ENCODE assay signal across 19 cellular contexts in genomic region chr2:23478933-23479683, GRCh38.
A peak's percentile ranks its signal among the peaks of the same experiment; 100 is the strongest.
DNase-seq lines count a peak whose midpoint lies in the region; ATAC-seq and TF ChIP-seq lines count a peak whose summit lies in the region.
"Had no signal": no experiment of that assay in that cellular context is flagged by ENCODE, and none has a peak within 500 bp of the region (broad histone marks: within the 10 kb centered on the region; RNA-seq: fewer than 3 reads in every experiment).

No MANE protein-coding gene starts in this region.

- POLR2A ChIA-PET in IMR-90 (lab: Charles Lee; ENCODE audit: unreplicated experiment): no interaction called here

- DNase-seq in NCI-H1694 (lab: John Stamatoyannopoulos, UW) (peak; percentile 20), NCI-H1694 treated with DMSO at 0.1 percent for 48 hours (lab: John Stamatoyannopoulos, UW) (no peak), IMR-90 (no peak), mesenchymal stem cell (no peak), posterior vena cava (ENCODE audit: low spot score) (peak; percentile 71), NCI-H2107 (lab: John Stamatoyannopoulos, UW) (no peak)
- DNase-seq in stimulated activated CD8-positive, alpha-beta memory T cell treated with anti-CD3 and anti-CD28 coated beads, Interleukin-4, amount 100 ng/mL, for 48 hours: no peak
- DNase-seq: 8988T, DMS53, Kasumi-1, NCI-H2029 treated with DMSO at 0.1 percent for 48 hours, NCI-H226, NCI-H748 treated with DMSO at 0.1 percent for 48 hours, SHP77 had no signal

- no peak overlapping the region for H3K4me2 ChIP-seq in IMR-90 (ENCODE audit: low read depth, low read length)
- no peak overlapping the region for H3K4me2 ChIP-seq in mesenchymal stem cell (ENCODE audit: low read length, poor library complexity, severe bottlenecking)
- H3K4me2 ChIP-seq: BLaER1 treated with 17β-estradiol and CSF1 and Interleukin-3, amounts not matched to agents 10 nM and 100 nM had no signal

- no TSS peak for BruUV-seq in IMR-90 (replicated peaks; lab: Mats Ljungman, UMichigan)

- no peaks in the 10 kb centered on the region for H4K20me1 ChIP-seq in IMR-90 (ENCODE audit: insufficient read depth, low read length)

- peaks cover 0 to 3% of the 10 kb centered on the region in 2 experiments; a peak in 3 of 4 replicates for H3K79me1 ChIP-seq in IMR-90 (ENCODE audit: low read depth in 1 of 2, low read length in 2 of 2)
- H3K79me1 ChIP-seq in mesenchymal stem cell (replicated peaks; ENCODE audit: low read length, poor library complexity, severe bottlenecking): no peaks in the 10 kb centered on the region

- no peaks in the 10 kb centered on the region for H3K27me3 ChIP-seq in IMR-90 (ENCODE audit: control insufficient read depth, insufficient read depth, low read length)
- peaks cover 0 to 4% of the 10 kb centered on the region in 2 experiments for H3K27me3 ChIP-seq in mesenchymal stem cell (ENCODE audit: control insufficient read depth in 1 of 2, insufficient read depth in 1 of 2, low read length in 2 of 2)
- H3K27me3 ChIP-seq: BLaER1 treated with 17β-estradiol and CSF1 and Interleukin-3, amounts not matched to agents 10 nM and 100 nM had no signal

- peak overlapping the region; percentile 75 for H3K4ac ChIP-seq in IMR-90 (ENCODE audit: low read depth, low read length)
- H3K4ac ChIP-seq in mesenchymal stem cell (ENCODE audit: low read depth in 1 of 2, low read length in 2 of 2): no peak overlapping the region

- H3K4me3 ChIP-seq in IMR-90 (ENCODE audit: insufficient read depth, low read depth, low read length): no peak overlapping the region
- H3K4me3 ChIP-seq in mesenchymal stem cell (ENCODE audit: insufficient read depth in 1 of 2, low read depth in 1 of 2, low read length in 2 of 2): no peak overlapping the region
- H3K4me3 ChIP-seq: BLaER1 treated with 17β-estradiol and CSF1 and Interleukin-3, amounts not matched to agents 10 nM and 100 nM; GM12878 had no signal

- peaks cover 2% of the 10 kb centered on the region; the same call in 1 of the 2 replicates for H3K36me3 ChIP-seq in IMR-90 (ENCODE audit: control insufficient read depth, insufficient read depth, low read length)
- H3K36me3 ChIP-seq in mesenchymal stem cell (ENCODE audit: control insufficient read depth in 1 of 2, insufficient read depth in 2 of 2, low read depth in 1 of 2, low read length in 2 of 2): peaks cover 7 to 20% of the 10 kb centered on the region in 2 experiments
- H3K36me3 ChIP-seq: BLaER1 treated with 17β-estradiol and CSF1 and Interleukin-3, amounts not matched to agents 10 nM and 100 nM had no signal

- no peak overlapping the region for H2BK12ac ChIP-seq in mesenchymal stem cell (ENCODE audit: low read length in 2 of 2)

- H2BK20ac ChIP-seq in IMR-90 (ENCODE audit: low read depth, low read length): peak overlapping the region; percentile 88

- in situ Hi-C loops in IMR-90 (cut with MboI; ENCODE audit: low sequenced_read_pairs): no loop called here

- H2BK120ac ChIP-seq in IMR-90 (ENCODE audit: low read depth, low read length) (peak overlapping the region; percentile 10), mesenchymal stem cell (ENCODE audit: low read depth, low read length) (no peak overlapping the region)

- no peak overlapping the region for H4K5ac ChIP-seq in IMR-90 (ENCODE audit: low read depth, low read length)

- H3K23ac ChIP-seq in IMR-90 (ENCODE audit: low read depth, low read length) (no peak overlapping the region), mesenchymal stem cell (ENCODE audit: low read length in 2 of 2) (no peak overlapping the region)

- no peak for TF ChIP-seq RAD21 in IMR-90 (IDR thresholded peaks at IDR 0.05; ENCODE audit: low read length)

- H3K9ac ChIP-seq in IMR-90 (ENCODE audit: low read depth, low read length) (no peak overlapping the region), mesenchymal stem cell (ENCODE audit: low read length) (no peak overlapping the region)
- H3K9ac ChIP-seq: BLaER1 treated with 17β-estradiol and CSF1 and Interleukin-3, amounts not matched to agents 10 nM and 100 nM had no signal

- H2AK9ac ChIP-seq in IMR-90 (replicated peaks; ENCODE audit: low read depth, low read length, poor library complexity): no peak overlapping the region

- H2BK15ac ChIP-seq in IMR-90 (ENCODE audit: low read depth, low read length) (peak overlapping the region; percentile 70; the same call in 1 of the 3 replicates), mesenchymal stem cell (ENCODE audit: low read depth, poor library complexity, severe bottlenecking) (peak overlapping the region; percentile 28)

- CTCF ChIA-PET in IMR-90 (lab: Yijun Ruan, JAX): no interaction called here

- ATAC-seq in IMR-90 (ENCODE audit: low read depth) (no peak), HG02870 (IDR thresholded peaks at IDR 0.05; ENCODE audit: unreplicated experiment) (no peak)
- ATAC-seq: GM12878, Panc1, SK-N-SH treated with all-trans-retinoic acid at 6 μM for 48 hours had no signal

- dilution Hi-C loops in IMR-90 (cut with HindIII; ENCODE audit: low sequenced_read_pairs, unreplicated experiment): no loop called here

- H3K27ac ChIP-seq in IMR-90 (ENCODE audit: insufficient read depth, low read length): no peak overlapping the region
- H3K27ac ChIP-seq in mesenchymal stem cell (ENCODE audit: low read length, poor library complexity, severe bottlenecking): no peak overlapping the region
- H3K27ac ChIP-seq: BLaER1 treated with 17β-estradiol and CSF1 and Interleukin-3, amounts not matched to agents 10 nM and 100 nM had no signal

- WGBS in IMR-90 (ENCODE audit: extremely low coverage in 2 of 2, insufficient read length in 1 of 2), 2 experiments: 88% methylated on average over 10 of the region's 20 CpGs; no CpG with 5 or more reads in 1 of the 2 experiments
- WGBS in mesenchymal stem cell: 83% methylated on average over 20 of the region's 20 CpGs

- TF ChIP-seq CTCF in IMR-90 (conservative IDR thresholded peaks at IDR 0.05; ENCODE audit: low read depth, low read length): no peak

- intact Hi-C loops in IMR-90 (cut with micrococcal nuclease): no loop called here
- intact Hi-C loops in posterior vena cava (cut with DNase I): no loop called here

- peak overlapping the region; percentile 84 for H2AK5ac ChIP-seq in IMR-90 (ENCODE audit: low read depth, low read length)
- H2AK5ac ChIP-seq in mesenchymal stem cell (ENCODE audit: low read length, severe bottlenecking): peak overlapping the region; percentile 3

- TF ChIP-seq POLR2A in IMR-90 (IDR thresholded peaks at IDR 0.05; ENCODE audit: low read depth, low read length): no peak

- H2AFZ ChIP-seq in IMR-90 (replicated peaks; ENCODE audit: low read length, poor library complexity) (peak overlapping the region; percentile 3), mesenchymal stem cell (ENCODE audit: low read depth, low read length) (no peak overlapping the region)

- peaks cover 11% of the 10 kb centered on the region for H3K9me1 ChIP-seq in IMR-90 (ENCODE audit: insufficient read depth, low read length)

- H4K8ac ChIP-seq in IMR-90 (ENCODE audit: low read depth in 2 of 2, low read length in 2 of 2): no peak overlapping the region
- H4K8ac ChIP-seq in mesenchymal stem cell (ENCODE audit: low read length): no peak overlapping the region

- H3K9me3 ChIP-seq in IMR-90 (ENCODE audit: control insufficient read depth, insufficient read depth, low read length) (no peaks in the 10 kb centered on the region), mesenchymal stem cell (ENCODE audit: control insufficient read depth, low read length) (no peaks in the 10 kb centered on the region)
- H3K9me3 ChIP-seq: BLaER1 treated with 17β-estradiol and CSF1 and Interleukin-3, amounts not matched to agents 10 nM and 100 nM had no signal

- H3K4me1 ChIP-seq in IMR-90 (ENCODE audit: control insufficient read depth, insufficient read depth, low read length) (peaks cover 15% of the 10 kb centered on the region), mesenchymal stem cell (ENCODE audit: control insufficient read depth, insufficient read depth, low read depth, low read length) (peaks cover 18% of the 10 kb centered on the region)
- H3K4me1 ChIP-seq: BLaER1 treated with 17β-estradiol and CSF1 and Interleukin-3, amounts not matched to agents 10 nM and 100 nM had no signal

- peak overlapping the region; percentile 81 for H4K91ac ChIP-seq in IMR-90 (ENCODE audit: insufficient read depth, low read depth, low read length)
- peak overlapping the region; percentile 59 for H4K91ac ChIP-seq in mesenchymal stem cell (ENCODE audit: low read length)

- no peak overlapping the region for H3K56ac ChIP-seq in IMR-90 (ENCODE audit: extremely low read depth, insufficient read depth, low read length)

- H2BK5ac ChIP-seq in IMR-90 (ENCODE audit: low read depth, low read length, poor library complexity, severe bottlenecking) (no peak overlapping the region), mesenchymal stem cell (ENCODE audit: low read depth, low read length, poor library complexity, severe bottlenecking) (no peak overlapping the region)

- H3K18ac ChIP-seq in IMR-90 (ENCODE audit: low read depth, low read length) (no peak overlapping the region), mesenchymal stem cell (ENCODE audit: low read depth in 1 of 2, low read length in 2 of 2) (peak overlapping the region in 1 of 2 experiments; percentile 4)

- 0 out of 2 replicates have a peak overlapping the region, but pooled peaks have one; percentile 58 for H3K14ac ChIP-seq in IMR-90 (replicated peaks; ENCODE audit: low read depth, low read length)
- no peak overlapping the region for H3K14ac ChIP-seq in mesenchymal stem cell (ENCODE audit: low read length in 2 of 2)

TF ChIP-seq in IMR-90, 13 proteins besides CTCF, POLR2A, EP300 and RAD21:
- TF ChIP-seq ELK1 (IDR thresholded peaks at IDR 0.05; ENCODE audit: borderline replicate concordance, low read depth, low read length): no peak
TF ChIP-seq in IMR-90: peak in this region for 0.

Comparison
In these comparisons a context has a peak if more than half of its experiments do, and no peak if none do; other contexts are left out.
1. DNase-seq: peak in NCI-H1694 (single experiment) and posterior vena cava (single experiment); none in NCI-H1694 treated with DMSO at 0.1 percent for 48 hours (single experiment), IMR-90 (single experiment), mesenchymal stem cell (single experiment), NCI-H2107 (single experiment) and stimulated activated CD8-positive, alpha-beta memory T cell treated with anti-CD3 and anti-CD28 coated beads, Interleukin-4, amount 100 ng/mL, for 48 hours (single experiment).